11 cellular contexts compared by ENCODE assay signal in the genomic region with DNA sequence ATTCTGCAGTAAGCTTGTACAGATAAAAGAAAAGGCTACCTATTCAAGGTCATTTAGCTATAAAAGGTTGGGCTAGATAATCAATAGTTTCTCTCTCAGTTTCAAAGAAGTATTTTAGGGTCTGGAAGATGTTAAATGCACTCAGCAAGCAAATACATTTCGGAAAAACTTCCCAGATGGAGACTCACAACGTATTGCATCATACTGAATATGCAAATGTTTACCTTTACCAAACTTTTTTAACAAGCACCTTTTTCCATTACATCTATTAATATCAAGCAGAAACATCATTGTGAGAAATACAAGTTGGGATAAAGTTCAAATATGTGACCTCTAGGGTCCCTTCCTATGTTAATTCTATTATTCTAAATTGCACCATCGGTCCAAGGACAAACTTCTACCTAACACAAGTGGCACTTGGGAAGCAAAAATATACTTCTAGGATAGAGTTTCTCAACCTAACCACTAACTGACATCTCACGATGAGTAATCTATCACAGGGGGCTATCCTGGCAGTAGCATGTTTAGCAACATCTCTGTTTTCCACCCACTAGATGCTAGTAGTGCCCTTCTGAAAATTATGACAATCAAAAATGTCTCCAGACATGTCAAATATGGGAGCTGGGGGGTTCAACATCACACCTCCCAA. TPM values are rescaled to one million over a fixed set of nuclear protein-coding genes. Genes with fewer than 3 reads are reported as not detected.
A peak's percentile ranks its signal among the peaks of the same experiment; 100 is the strongest.
DNase-seq lines count a peak whose midpoint lies in the region; ATAC-seq and TF ChIP-seq lines count a peak whose summit lies in the region.
"Had no signal": no experiment of that assay in that cellular context is flagged by ENCODE, and none has a peak within 500 bp of the region (broad histone marks: within the 10 kb centered on the region; RNA-seq: fewer than 3 reads in every experiment).

No MANE protein-coding gene starts in this region.

- no peak overlapping the region for H3K27ac ChIP-seq in RWPE1
- H3K27ac ChIP-seq: BLaER1, parathyroid adenoma had no signal

- H3K9me3 Mint-ChIP-seq in activated T-cell treated with anti-CD3 and anti-CD28 coated beads, Interleukin-2, amount 50 U/mL, for 4 hours, result no peaks in the 10 kb centered on the region
- no peaks in the 10 kb centered on the region for H3K9me3 Mint-ChIP-seq in stimulated activated naive CD8-positive, alpha-beta T cell treated with anti-CD3 and anti-CD28 coated beads, Interleukin-15, Interleukin-2, amounts not matched to agents 100 ng/mL and 50 ng/mL, for 24 hours

- ATAC-seq in activated T-cell treated with anti-CD3 and anti-CD28 coated beads, Interleukin-2, amount 50 U/mL, for 4 hours, result peak; percentile 78 to 79
- no peak for ATAC-seq in HG02973 (IDR thresholded peaks at IDR 0.05; ENCODE audit: unreplicated experiment)

- H3K36me3 Mint-ChIP-seq in activated T-cell treated with anti-CD3 and anti-CD28 coated beads, Interleukin-2, amount 50 U/mL, for 4 hours (ENCODE audit: insufficient read depth), result peaks cover 14% of the 10 kb centered on the region
- H3K36me3 Mint-ChIP-seq in stimulated activated naive CD8-positive, alpha-beta T cell treated with anti-CD3 and anti-CD28 coated beads, Interleukin-15, Interleukin-2, amounts not matched to agents 100 ng/mL and 50 ng/mL, for 24 hours (ENCODE audit: low read depth), result peaks cover 25% of the 10 kb centered on the region

- no peak for TF ChIP-seq CTCF in RWPE1 (conservative IDR thresholded peaks at IDR 0.05; ENCODE audit: low read depth)

- H3K4me3 Mint-ChIP-seq in activated T-cell treated with anti-CD3 and anti-CD28 coated beads, Interleukin-2, amount 50 U/mL, for 4 hours, result peak overlapping the region; percentile 57
- peak overlapping the region; percentile 72 for H3K4me3 Mint-ChIP-seq in stimulated activated naive CD8-positive, alpha-beta T cell treated with anti-CD3 and anti-CD28 coated beads, Interleukin-15, Interleukin-2, amounts not matched to agents 100 ng/mL and 50 ng/mL, for 24 hours

- CTCF ChIA-PET in RWPE1 (lab: Yijun Ruan, JAX), result no interaction called here

- H3K27ac Mint-ChIP-seq in stimulated activated naive CD8-positive, alpha-beta T cell treated with anti-CD3 and anti-CD28 coated beads, Interleukin-15, Interleukin-2, amounts not matched to agents 100 ng/mL and 50 ng/mL, for 24 hours, result peak overlapping the region; percentile 90

- H3K4me1 Mint-ChIP-seq in activated T-cell treated with anti-CD3 and anti-CD28 coated beads, Interleukin-2, amount 50 U/mL, for 4 hours (ENCODE audit: low read depth), result peaks cover 87% of the 10 kb centered on the region
- H3K4me1 Mint-ChIP-seq in stimulated activated naive CD8-positive, alpha-beta T cell treated with anti-CD3 and anti-CD28 coated beads, Interleukin-15, Interleukin-2, amounts not matched to agents 100 ng/mL and 50 ng/mL, for 24 hours (ENCODE audit: low read depth), result peaks cover 95% of the 10 kb centered on the region

- POLR2A ChIA-PET in RWPE1 (lab: Yijun Ruan, JAX; ENCODE audit: low non-redundant PET), result no interaction called here

- H3K27me3 Mint-ChIP-seq in activated T-cell treated with anti-CD3 and anti-CD28 coated beads, Interleukin-2, amount 50 U/mL, for 4 hours (ENCODE audit: low read depth), result no peaks in the 10 kb centered on the region
- H3K27me3 Mint-ChIP-seq in stimulated activated naive CD8-positive, alpha-beta T cell treated with anti-CD3 and anti-CD28 coated beads, Interleukin-15, Interleukin-2, amounts not matched to agents 100 ng/mL and 50 ng/mL, for 24 hours, result no peaks in the 10 kb centered on the region

- no peak for DNase-seq in activated T-cell treated with anti-CD3 and anti-CD28 coated beads, Interleukin-2, amount 50 U/mL, for 4 hours
- no peak for DNase-seq in activated T-cell treated with anti-CD3 and anti-CD28 coated beads, Interleukin-2, amount 50 U/mL, for 1 hour
- peak; percentile 30 for DNase-seq in RWPE1 (ENCODE audit: low spot score)
- peak; percentile 12 for DNase-seq in fibroblast of gingiva (ENCODE audit: low read depth)
- no peak for DNase-seq in NCI-H1417 (lab: John Stamatoyannopoulos, UW)
- DNase-seq in NCI-H446 treated with DMSO at 0.1 percent for 48 hours (lab: John Stamatoyannopoulos, UW), result no peak
- DNase-seq: NCI-H1436 had no signal

RNA-seq across cellular contexts. Expression of a gene that starts 14.6 kb away (rescaled TPM):
- total RNA-seq in activated T-cell treated with anti-CD3 and anti-CD28 coated beads, Interleukin-2, amount 50 U/mL, for 4 hours, result 10 to 100 TPM; 44.1 to 58.1 (median 47.7) TPM

Comparison
In these comparisons a context has a peak if more than half of its experiments do, and no peak if none do; other contexts are left out.
1. DNase-seq: peak in RWPE1 (single experiment) and fibroblast of gingiva (single experiment); none in activated T-cell treated with anti-CD3 and anti-CD28 coated beads, Interleukin-2, amount 50 U/mL, for 4 hours (single experiment), activated T-cell treated with anti-CD3 and anti-CD28 coated beads, Interleukin-2, amount 50 U/mL, for 1 hour (single experiment), NCI-H1417 (0 of 3) and NCI-H446 treated with DMSO at 0.1 percent for 48 hours (single experiment).